Comparison of ENCODE assay signal across 18 cellular contexts in the genomic region with DNA sequence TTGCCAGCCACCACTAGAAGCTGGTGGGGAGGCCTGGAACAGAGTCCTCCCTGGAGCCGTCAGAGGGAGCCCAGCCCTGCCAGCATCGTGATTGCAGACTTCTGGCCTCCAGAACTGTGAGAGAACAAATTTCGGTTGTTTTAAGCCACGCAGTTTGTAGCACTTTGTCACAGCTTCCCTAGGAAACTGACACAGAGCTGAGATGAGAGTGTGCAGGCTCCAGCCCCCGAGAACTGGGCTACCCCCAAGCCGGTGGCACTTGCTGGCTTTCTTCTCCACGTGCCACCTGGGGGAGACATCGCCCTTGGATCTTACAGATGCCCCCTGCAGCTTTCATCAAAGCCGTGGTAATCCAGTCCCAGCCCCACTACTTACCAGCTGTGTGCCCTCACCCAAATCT.
A peak's percentile ranks its signal among the peaks of the same experiment; 100 is the strongest.
DNase-seq lines count a peak whose midpoint lies in the region; ATAC-seq, FAIRE-seq and TF ChIP-seq lines count a peak whose summit lies in the region.
"Had no signal": no experiment of that assay in that cellular context is flagged by ENCODE, and none has a peak within 500 bp of the region (broad histone marks: within the 10 kb centered on the region; RNA-seq: fewer than 3 reads in every experiment).

No MANE protein-coding gene starts in this region.

- intact Hi-C loops in left ventricle myocardium superior (cut with micrococcal nuclease) (no loop called here), Right ventricle myocardium inferior (cut with DNase I) (no loop called here), dorsolateral prefrontal cortex (cut with DNase I) (loop anchor here (5.0 to 10.0 kb wide), 2 partner anchors 86 to 159 kb away; partner anchors contain the start of gene PPP2R2C (in 1 of the 2))

- no peak for ATAC-seq in left ventricle myocardium superior
- no peak for ATAC-seq in Right ventricle myocardium inferior
- ATAC-seq: GM23338 had no signal

- peak overlapping the region in 40 of 59 donors; percentile 2 to 79 (median 45) for H3K27ac ChIP-seq in dorsolateral prefrontal cortex

- H3K4me3 ChIP-seq in dorsolateral prefrontal cortex: no peak overlapping the region
- H3K4me3 ChIP-seq: GM23338, HAP-1 had no signal

- DNase-seq in left ventricle myocardium superior (peak; percentile 18), Right ventricle myocardium inferior (ENCODE audit: missing footprints) (no peak), NCI-H69 (lab: John Stamatoyannopoulos, UW) (peak; percentile 12), dorsolateral prefrontal cortex (peak in 4 of 10 donors; percentile 40 to 60 (median 52)), occipital lobe (lab: John Stamatoyannopoulos, UW) (peak; percentile 45), NCI-H524 treated with DMSO at 0.1 percent for 48 hours (lab: John Stamatoyannopoulos, UW) (no peak), middle frontal gyrus (ENCODE audit: extremely low spot score, low spot score) (no peak), GM12891 (ENCODE audit: insufficient read length, low spot score) (no peak)
- DNase-seq: ACHN; C1 segment of cervical spinal cord; Calu3; CD4-positive, alpha-beta T cell; DMS 273 treated with DMSO at 0.1 percent for 48 hours; DMS79; HFFc6 had no signal

- no peak for TF ChIP-seq POLR2A in GM12891 (IDR thresholded peaks at IDR 0.05; ENCODE audit: low read depth, low read length)

- TF ChIP-seq CTCF in dorsolateral prefrontal cortex (IDR thresholded peaks at IDR 0.05 in 54 of 56, conservative IDR thresholded peaks at IDR 0.05 in 2 of 56; ENCODE audit: low read depth in 1 of 56, partially characterized antibody in 56 of 56): peak in 17 of 56 donors; percentile 5 to 32 (median 22)

- FAIRE-seq in GM12891 (lab: Jason Lieb, UNC): no peak
- FAIRE-seq: GM12892 had no signal

- no peaks in the 10 kb centered on the region for H3K27me3 ChIP-seq in dorsolateral prefrontal cortex

TF ChIP-seq in GM12891, 5 proteins besides CTCF, POLR2A, EP300 and RAD21:
- TF ChIP-seq POLR2AphosphoS5 (IDR thresholded peaks at IDR 0.05; ENCODE audit: low read depth, low read length) (no peak), SPI1 (IDR thresholded peaks at IDR 0.05; ENCODE audit: low read depth, low read length) (no peak), POU2F2 (IDR thresholded peaks at IDR 0.05; ENCODE audit: low read depth, low read length) (no peak), PAX5 (IDR thresholded peaks at IDR 0.05; ENCODE audit: insufficient read depth, low read length, severe bottlenecking) (no peak)

Comparison
In these comparisons a context has a peak if more than half of its experiments do, and no peak if none do; other contexts are left out.
1. DNase-seq: peak in left ventricle myocardium superior (single experiment), NCI-H69 (single experiment) and occipital lobe (single experiment); none in Right ventricle myocardium inferior (single experiment), NCI-H524 treated with DMSO at 0.1 percent for 48 hours (single experiment), middle frontal gyrus (single experiment) and GM12891 (single experiment).
2. intact Hi-C loops: an anchor here in dorsolateral prefrontal cortex (5.0 to 10.0 kb wide); none called in left ventricle myocardium superior and Right ventricle myocardium inferior.